In genomic region chr12:100141998-100142850, GRCh38 we compare ENCODE assay signal across 8 cellular contexts. TPM values are rescaled to one million over a fixed set of nuclear protein-coding genes. Genes with fewer than 3 reads are reported as not detected.
DNase-seq lines count a peak whose midpoint lies in the region; ATAC-seq and TF ChIP-seq lines count a peak whose summit lies in the region.

No MANE protein-coding gene starts in this region.

- WGBS in body of pancreas, 2 donors, result 0 to 1% methylated on average over 17 to 77 of the region's 86 CpGs

- H3K4me1 ChIP-seq in body of pancreas (peaks cover 14% of the 10 kb centered on the region), skeletal muscle tissue (ENCODE audit: control insufficient read depth in 3 of 3, insufficient read depth in 3 of 3, low read length in 3 of 3) (peaks cover 11 to 22% (median 15%) of the 10 kb centered on the region in 3 donors)

- TF ChIP-seq CTCF in body of pancreas (IDR thresholded peaks at IDR 0.05), result no peak

- H3K36me3 ChIP-seq in body of pancreas (replicated peaks in 1 of 2; ENCODE audit: insufficient read depth in 1 of 2, low read depth in 2 of 2), result no peaks in the 10 kb centered on the region
- no peaks in the 10 kb centered on the region for H3K36me3 ChIP-seq in skeletal muscle tissue (ENCODE audit: control insufficient read depth in 3 of 3, insufficient read depth in 3 of 3, low read length in 3 of 3)

- H3K4me3 ChIP-seq in body of pancreas, result peak overlapping the region; percentile 42 to 94
- H3K4me3 ChIP-seq in iPS-18c (ENCODE audit: insufficient read depth, low read depth, low read length), result peak overlapping the region; percentile 88
- H3K4me3 ChIP-seq in skeletal muscle tissue (ENCODE audit: low read length in 3 of 3), result peak overlapping the region; percentile 92 to 93 (median 93)

- H3K9ac ChIP-seq in skeletal muscle tissue (ENCODE audit: low read depth in 1 of 3, low read length in 3 of 3), result peak overlapping the region; percentile 91 to 98 (median 95)

- ATAC-seq in GM21528 (IDR thresholded peaks at IDR 0.05; ENCODE audit: low FRiP score, unreplicated experiment) (peak; percentile 51), SK-N-SH treated with all-trans-retinoic acid at 6 μM for 48 hours (peak; percentile 73), body of pancreas (peak; percentile 62)

- peak; percentile 52 to 82 (median 77) for TF ChIP-seq POLR2A in body of pancreas (IDR thresholded peaks at IDR 0.05)

- intact Hi-C loops in body of pancreas (cut with DNase I), result no loop called here

- peak; percentile 33 for DNase-seq in GF-D8 (lab: John Stamatoyannopoulos, UW)
- DNase-seq in HuH-7 (ENCODE audit: low spot score), result peak; percentile 44
- peak; percentile 47 to 59 (median 54) for DNase-seq in body of pancreas
- no peak for DNase-seq in NOMO-1 treated with DMSO at 0.1 percent for 48 hours (lab: John Stamatoyannopoulos, UW; ENCODE audit: unreplicated experiment)

- peak overlapping the region; percentile 80 to 95 (median 84) for H3K27ac ChIP-seq in body of pancreas
- H3K27ac ChIP-seq in skeletal muscle tissue (ENCODE audit: low read depth, low read length), result peak overlapping the region; percentile 97

- H3K27me3 ChIP-seq in body of pancreas (no peaks in the 10 kb centered on the region), skeletal muscle tissue (ENCODE audit: control insufficient read depth in 3 of 3, insufficient read depth in 3 of 3, low read length in 3 of 3) (no peaks in the 10 kb centered on the region)

- H3K9me3 ChIP-seq in body of pancreas, result no peaks in the 10 kb centered on the region
- peaks cover 4% of the 10 kb centered on the region for H3K9me3 ChIP-seq in iPS-18c (ENCODE audit: control insufficient read depth, insufficient read depth, low read length)
- no peaks in the 10 kb centered on the region for H3K9me3 ChIP-seq in skeletal muscle tissue (ENCODE audit: control insufficient read depth in 3 of 3, low read length in 3 of 3)

TF ChIP-seq in SK-N-SH treated with all-trans-retinoic acid at 6 μM for 48 hours, 23 proteins besides CTCF, POLR2A, EP300 and RAD21:
- no peak for TF ChIP-seq RARB (CRISPR knock-in tag; IDR thresholded peaks at IDR 0.05)
- TF ChIP-seq ZFP30 (CRISPR knock-in tag; IDR thresholded peaks at IDR 0.05), result no peak
- 0 out of 2 replicates have a peak, but pooled peaks have one; percentile 2 for TF ChIP-seq ZNF8 (CRISPR knock-in tag; IDR thresholded peaks at IDR 0.05)
- TF ChIP-seq, protein P1, sequence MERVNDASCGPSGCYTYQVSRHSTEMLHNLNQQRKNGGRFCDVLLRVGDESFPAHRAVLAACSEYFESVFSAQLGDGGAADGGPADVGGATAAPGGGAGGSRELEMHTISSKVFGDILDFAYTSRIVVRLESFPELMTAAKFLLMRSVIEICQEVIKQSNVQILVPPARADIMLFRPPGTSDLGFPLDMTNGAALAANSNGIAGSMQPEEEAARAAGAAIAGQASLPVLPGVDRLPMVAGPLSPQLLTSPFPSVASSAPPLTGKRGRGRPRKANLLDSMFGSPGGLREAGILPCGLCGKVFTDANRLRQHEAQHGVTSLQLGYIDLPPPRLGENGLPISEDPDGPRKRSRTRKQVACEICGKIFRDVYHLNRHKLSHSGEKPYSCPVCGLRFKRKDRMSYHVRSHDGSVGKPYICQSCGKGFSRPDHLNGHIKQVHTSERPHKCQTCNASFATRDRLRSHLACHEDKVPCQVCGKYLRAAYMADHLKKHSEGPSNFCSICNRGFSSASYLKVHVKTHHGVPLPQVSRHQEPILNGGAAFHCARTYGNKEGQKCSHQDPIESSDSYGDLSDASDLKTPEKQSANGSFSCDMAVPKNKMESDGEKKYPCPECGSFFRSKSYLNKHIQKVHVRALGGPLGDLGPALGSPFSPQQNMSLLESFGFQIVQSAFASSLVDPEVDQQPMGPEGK (CRISPR knock-in tag; IDR thresholded peaks at IDR 0.05; ENCODE audit: borderline replicate concordance), result no peak
- no peak for TF ChIP-seq TCF4 (CRISPR knock-in tag; IDR thresholded peaks at IDR 0.05; ENCODE audit: borderline replicate concordance)

RNA-seq across cellular contexts. Expression of gene BLTP3B, which starts 0.5 kb away (rescaled TPM):
- total RNA-seq in body of pancreas (1 to 10 TPM; 4.0 to 8.6 TPM), skeletal muscle tissue (26.6 TPM)

RNA-seq across cellular contexts. Expression of gene ACTR6, which starts 58.4 kb away (rescaled TPM):
- total RNA-seq in body of pancreas (1 to 10 TPM in 1 of 2 donors, not detected in 1; 5.2 TPM), skeletal muscle tissue (9.4 TPM)
